ENCODE assay signal across 13 cellular contexts in the genomic region with DNA sequence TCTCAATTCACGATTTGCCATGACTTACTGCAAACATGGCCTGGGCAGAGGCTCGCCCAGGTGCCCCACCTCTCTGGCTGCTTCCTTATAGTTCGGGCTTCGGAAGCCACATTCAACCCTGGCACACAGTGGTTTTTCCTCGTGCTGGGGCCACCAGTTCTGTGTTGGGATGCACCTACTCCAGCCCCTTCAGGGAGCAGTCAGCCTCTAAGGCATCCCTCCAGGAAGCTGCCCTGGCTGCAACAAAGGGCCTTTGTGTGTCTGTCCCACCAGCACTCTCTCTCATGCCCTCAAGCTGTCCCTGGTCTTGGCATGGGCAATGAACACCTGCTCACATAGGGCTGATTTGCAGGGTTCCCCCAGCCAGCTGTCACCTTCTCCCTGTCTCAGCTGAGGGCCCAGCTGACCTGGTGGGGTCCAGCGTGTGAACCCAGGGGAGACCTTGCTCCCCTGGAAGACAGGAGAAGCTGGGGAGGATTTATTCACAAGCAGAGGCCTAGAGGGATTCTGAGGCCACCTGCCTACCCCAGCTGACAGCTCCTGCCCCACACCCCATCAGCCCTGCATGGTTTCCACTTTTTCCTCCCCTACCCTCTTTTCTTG. TPM values are rescaled to one million over a fixed set of nuclear protein-coding genes. Genes with fewer than 3 reads are reported as not detected.
DNase-seq lines count a peak whose midpoint lies in the region; ATAC-seq, FAIRE-seq and TF ChIP-seq lines count a peak whose summit lies in the region.
"Had no signal": no experiment of that assay in that cellular context is flagged by ENCODE, and none has a peak within 500 bp of the region (broad histone marks: within the 10 kb centered on the region; RNA-seq: fewer than 3 reads in every experiment).

No MANE protein-coding gene starts in this region.

- H3K27me3 Mint-ChIP-seq in naive thymus-derived CD4-positive, alpha-beta T cell = peaks cover 7 to 32% (median 8%) of the 10 kb centered on the region in 5 donors

- peak overlapping the region in 6 of 10 donors; percentile 23 to 83 (median 64) for H3K4me3 Mint-ChIP-seq in naive thymus-derived CD4-positive, alpha-beta T cell

- peaks cover 0 to 27% (median 14%) of the 10 kb centered on the region in 7 donors for H3K4me1 Mint-ChIP-seq in naive thymus-derived CD4-positive, alpha-beta T cell

- no peak for FAIRE-seq in HTR-8/SVneo (lab: Jason Lieb, UNC)

- peak overlapping the region; percentile 91 for H3K27ac ChIP-seq in WERI-Rb-1
- H3K27ac ChIP-seq in naive thymus-derived CD4-positive, alpha-beta T cell (ENCODE audit: low read depth, low read length) = no peak overlapping the region

- DNase-seq in DMS79 treated with DMSO at 0.1 percent for 48 hours (lab: John Stamatoyannopoulos, UW) = peak; percentile 17
- DNase-seq in DMS79 (lab: John Stamatoyannopoulos, UW) = no peak
- peak; percentile 94 for DNase-seq in HT-29 (ENCODE audit: low spot score)
- peak; percentile 57 for DNase-seq in WERI-Rb-1
- DNase-seq in naive thymus-derived CD4-positive, alpha-beta T cell = no peak
- DNase-seq in HEK293T (ENCODE audit: extremely low spot score) = no peak
- no peak for DNase-seq in NCI-H187 treated with DMSO at 0.1 percent for 48 hours (lab: John Stamatoyannopoulos, UW)
- DNase-seq in HTR-8/SVneo (ENCODE audit: insufficient read length, low spot score) = no peak
- DNase-seq: hippocampal formation, NCI-H510A treated with DMSO at 0.1 percent for 48 hours had no signal

- peaks cover 0 to 12% (median 8%) of the 10 kb centered on the region in 5 donors for H3K36me3 Mint-ChIP-seq in naive thymus-derived CD4-positive, alpha-beta T cell

- peak overlapping the region in 2 of 9 donors; percentile 28 to 54 for H3K27ac Mint-ChIP-seq in naive thymus-derived CD4-positive, alpha-beta T cell

- no peak for TF ChIP-seq CTCF in WERI-Rb-1 (IDR thresholded peaks at IDR 0.05; ENCODE audit: low read depth, low read length)

- H3K4me3 ChIP-seq in WERI-Rb-1 (ENCODE audit: low read depth, low read length) = no peak overlapping the region
- H3K4me3 ChIP-seq in naive thymus-derived CD4-positive, alpha-beta T cell (ENCODE audit: low read length) = no peak overlapping the region

- no peaks in the 10 kb centered on the region for H3K9me3 ChIP-seq in WERI-Rb-1 (ENCODE audit: severe bottlenecking)
- H3K9me3 ChIP-seq in naive thymus-derived CD4-positive, alpha-beta T cell (ENCODE audit: control insufficient read depth in 2 of 3, low read length in 3 of 3) = no peaks in the 10 kb centered on the region

- CTCF ChIA-PET in naive thymus-derived CD4-positive, alpha-beta T cell (lab: Charles Lee) = interaction anchor here (2.3 kb wide), 1 partner anchor 22 kb away, joined by 6 read pairs; no protein-coding TSS in a partner anchor
- CTCF ChIA-PET in HEK293T (lab: Yijun Ruan, JAX) = interaction anchor here (0.9 to 1.4 kb wide), 4 partner anchors 22 to 44 kb away, joined by 3 to 5 read pairs (median 4); a partner anchor contains a TSS

- intact Hi-C loops in naive thymus-derived CD4-positive, alpha-beta T cell (cut with micrococcal nuclease) = no loop called here

- H3K27me3 ChIP-seq in WERI-Rb-1 (ENCODE audit: insufficient read depth, low read depth, severe bottlenecking) = no peaks in the 10 kb centered on the region
- H3K27me3 ChIP-seq in naive thymus-derived CD4-positive, alpha-beta T cell (ENCODE audit: control insufficient read depth in 2 of 2, insufficient read depth in 2 of 2, low read length in 2 of 2) = peaks cover 0 to 3% of the 10 kb centered on the region in 2 donors

- H3K9me3 Mint-ChIP-seq in naive thymus-derived CD4-positive, alpha-beta T cell = no peaks in the 10 kb centered on the region

- H3K36me3 ChIP-seq in WERI-Rb-1 = peaks cover 49% of the 10 kb centered on the region
- H3K36me3 ChIP-seq in naive thymus-derived CD4-positive, alpha-beta T cell (ENCODE audit: control insufficient read depth in 2 of 3, insufficient read depth in 3 of 3, low read length in 3 of 3) = peaks cover 0 to 33% (median 0%) of the 10 kb centered on the region in 3 experiments

- POLR2A ChIA-PET in naive thymus-derived CD4-positive, alpha-beta T cell (lab: Charles Lee) = interaction anchor here (0.9 to 11.4 kb wide), 5 partner anchors 10 to 173 kb away, joined by 3 to 61 read pairs (median 18); a partner anchor contains a TSS
- POLR2A ChIA-PET in HEK293T (lab: Yijun Ruan, JAX) = interaction anchor here (0.9 to 9.2 kb wide), 6 partner anchors 10 to 39 kb away, joined by 3 to 88 read pairs (median 6); a partner anchor contains a TSS

- ATAC-seq in naive thymus-derived CD4-positive, alpha-beta T cell = no peak

- H3K4me1 ChIP-seq in naive thymus-derived CD4-positive, alpha-beta T cell (ENCODE audit: control insufficient read depth in 2 of 2, insufficient read depth in 2 of 2, low read length in 2 of 2) = peaks cover 0 to 13% of the 10 kb centered on the region in 2 donors

TF ChIP-seq in HEK293T, 16 proteins besides CTCF, POLR2A, EP300 and RAD21:
- TF ChIP-seq LEF1 (IDR thresholded peaks at IDR 0.05; ENCODE audit: borderline replicate concordance) (no peak), TARDBP (IDR thresholded peaks at IDR 0.05) (no peak), FOXK2 (IDR thresholded peaks at IDR 0.05) (no peak), ARNT (IDR thresholded peaks at IDR 0.05) (no peak), NFRKB (IDR thresholded peaks at IDR 0.05) (no peak), L3MBTL2 (conservative IDR thresholded peaks at IDR 0.05) (no peak), BHLHE40 (IDR thresholded peaks at IDR 0.05; ENCODE audit: borderline replicate concordance) (no peak), CTBP1 (IDR thresholded peaks at IDR 0.05; ENCODE audit: borderline replicate concordance) (no peak), ZNF384 (IDR thresholded peaks at IDR 0.05) (no peak), FOXA1 (IDR thresholded peaks at IDR 0.05) (no peak), SUZ12 (IDR thresholded peaks at IDR 0.05) (no peak), FOXM1 (IDR thresholded peaks at IDR 0.05; ENCODE audit: borderline replicate concordance) (no peak), ELF4 (IDR thresholded peaks at IDR 0.05) (no peak), HDGF (IDR thresholded peaks at IDR 0.05; ENCODE audit: borderline replicate concordance) (no peak), SP1 (IDR thresholded peaks at IDR 0.05) (no peak)
- TF ChIP-seq, protein P1, sequence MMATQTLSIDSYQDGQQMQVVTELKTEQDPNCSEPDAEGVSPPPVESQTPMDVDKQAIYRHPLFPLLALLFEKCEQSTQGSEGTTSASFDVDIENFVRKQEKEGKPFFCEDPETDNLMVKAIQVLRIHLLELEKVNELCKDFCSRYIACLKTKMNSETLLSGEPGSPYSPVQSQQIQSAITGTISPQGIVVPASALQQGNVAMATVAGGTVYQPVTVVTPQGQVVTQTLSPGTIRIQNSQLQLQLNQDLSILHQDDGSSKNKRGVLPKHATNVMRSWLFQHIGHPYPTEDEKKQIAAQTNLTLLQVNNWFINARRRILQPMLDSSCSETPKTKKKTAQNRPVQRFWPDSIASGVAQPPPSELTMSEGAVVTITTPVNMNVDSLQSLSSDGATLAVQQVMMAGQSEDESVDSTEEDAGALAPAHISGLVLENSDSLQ (IDR thresholded peaks at IDR 0.05) = no peak
TF ChIP-seq in HEK293T: peak in this region for 0.

RNA-seq across cellular contexts. Expression of a gene that starts 0.8 kb away (rescaled TPM):
- total RNA-seq in HT-29 (2014; rRNA removed; shearing (Covaris generic)) = 141 and 161 TPM in 2 replicates
- 1 to 10 TPM in 1 of 5 experiments, under 1 TPM in 4; 0.24 to 1.3 (median 0.79) TPM for total RNA-seq in naive thymus-derived CD4-positive, alpha-beta T cell
- under 1 TPM; 0.17 to 0.29 TPM for polyA plus RNA-seq in naive thymus-derived CD4-positive, alpha-beta T cell
- total RNA-seq: A172, Daoy had no signal

RNA-seq across cellular contexts. Expression of a gene that starts 1.9 kb away (rescaled TPM):
- total RNA-seq in HT-29 (2014; rRNA removed; shearing (Covaris generic)) = 51.7 and 70.3 TPM in 2 replicates
- 10 to 100 TPM; 14.0 to 28.2 (median 18.1) TPM for total RNA-seq in naive thymus-derived CD4-positive, alpha-beta T cell
- 10 to 100 TPM; 19.6 to 30.8 TPM for polyA plus RNA-seq in naive thymus-derived CD4-positive, alpha-beta T cell

RNA-seq across cellular contexts. Expression of a gene that starts 7.7 kb away (rescaled TPM):
- 1.9 and 2.3 TPM in 2 replicates for total RNA-seq in HT-29 (2014; rRNA removed; shearing (Covaris generic))
- total RNA-seq in naive thymus-derived CD4-positive, alpha-beta T cell = 1 to 10 TPM in 2 of 5 experiments, under 1 TPM in 3; 0.49 to 8.8 (median 0.80) TPM
- polyA plus RNA-seq in naive thymus-derived CD4-positive, alpha-beta T cell = 1 to 10 TPM in 1 of 2 donors, under 1 TPM in 1; 0.92 to 1.6 TPM

RNA-seq across cellular contexts. Expression of a gene that starts 10.2 kb away (rescaled TPM):
- total RNA-seq in HT-29 (2014; rRNA removed; shearing (Covaris generic)) = 134 and 140 TPM in 2 replicates
- total RNA-seq in naive thymus-derived CD4-positive, alpha-beta T cell = 10 to 100 TPM; 17.2 to 45.2 (median 27.6) TPM
- 10 to 100 TPM; 59.4 to 89.8 TPM for polyA plus RNA-seq in naive thymus-derived CD4-positive, alpha-beta T cell

RNA-seq across cellular contexts. Expression of a gene that starts 15.4 kb away (rescaled TPM):
- not detected in 2 replicates for total RNA-seq in HT-29 (2014; rRNA removed; shearing (Covaris generic))
- total RNA-seq in naive thymus-derived CD4-positive, alpha-beta T cell = under 1 TPM in 1 of 5 experiments, not detected in 4; 0.51 TPM
- not detected for polyA plus RNA-seq in naive thymus-derived CD4-positive, alpha-beta T cell
- total RNA-seq: A172; activated CD8-positive, alpha-beta memory T cell treated with anti-CD3 and anti-CD28 coated beads for 36 hours; Daoy had no signal

Comparison
In these comparisons a context has a peak if more than half of its experiments do, and no peak if none do; other contexts are left out.
1. DNase-seq: peak in DMS79 treated with DMSO at 0.1 percent for 48 hours (single experiment), HT-29 (single experiment) and WERI-Rb-1 (single experiment); none in DMS79 (single experiment), naive thymus-derived CD4-positive, alpha-beta T cell (0 of 9), HEK293T (single experiment), NCI-H187 treated with DMSO at 0.1 percent for 48 hours (single experiment) and HTR-8/SVneo (single experiment).
2. RNA of a gene that starts 0.8 kb away (total RNA-seq): 141 to 161 TPM in HT-29; 0.24 to 1.3 TPM in naive thymus-derived CD4-positive, alpha-beta T cell; every median in the first group is over 10 times any median in the second.